ENCODE assay signal across 25 cellular contexts in the genomic region with DNA sequence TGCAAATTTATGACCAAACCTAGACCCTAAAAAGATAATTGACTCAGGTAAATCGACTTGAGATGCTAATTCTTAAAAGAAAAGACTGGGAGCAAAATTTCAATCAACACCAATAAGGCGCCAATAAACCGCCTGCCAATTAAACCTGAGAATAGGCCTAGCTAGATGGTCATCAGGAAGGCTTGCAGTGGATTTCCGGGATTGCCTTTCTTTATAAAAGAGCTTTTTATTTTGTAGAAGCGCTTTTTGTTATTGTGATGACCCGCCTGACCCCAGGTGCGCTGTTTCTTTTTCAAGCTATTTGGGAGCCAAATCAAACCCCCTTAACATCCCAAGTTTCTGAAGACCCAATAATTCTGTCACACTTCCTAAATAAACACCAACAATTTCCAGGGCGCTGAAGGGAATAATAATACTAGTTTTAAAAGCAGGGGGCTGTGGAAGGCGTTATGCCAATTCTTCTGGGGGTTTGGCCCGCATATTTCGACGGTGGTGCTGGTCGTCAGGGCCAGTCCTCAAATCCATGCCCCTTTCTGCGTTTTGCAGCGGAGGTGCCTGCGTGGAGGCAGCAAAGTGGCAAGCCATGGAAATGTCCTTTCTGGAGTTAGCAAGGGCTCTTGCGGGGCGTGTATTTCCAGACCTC. TPM values are rescaled to one million over a fixed set of nuclear protein-coding genes. Genes with fewer than 3 reads are reported as not detected.
A peak's percentile ranks its signal among the peaks of the same experiment; 100 is the strongest.
DNase-seq lines count a peak whose midpoint lies in the region; ATAC-seq, FAIRE-seq and TF ChIP-seq lines count a peak whose summit lies in the region.
"Had no signal": no experiment of that assay in that cellular context is flagged by ENCODE, and none has a peak within 500 bp of the region (broad histone marks: within the 10 kb centered on the region; RNA-seq: fewer than 3 reads in every experiment).

No MANE protein-coding gene starts in this region.

- H3K27me3 ChIP-seq in CD4-positive, alpha-beta T cell (ENCODE audit: control insufficient read depth, insufficient read depth, low read length), result peaks cover 83% of the 10 kb centered on the region
- peaks cover 47 to 100% (median 97%) of the 10 kb centered on the region in 7 donors for H3K27me3 ChIP-seq in spleen (replicated peaks in 1 of 7)

- 11 to 18% (median 16%) methylated on average over 18 of the region's 18 CpGs for WGBS in spleen, 5 donors

- H3K36me3 ChIP-seq in ES-I3 (ENCODE audit: insufficient read depth, low read length) (no peaks in the 10 kb centered on the region), spleen (no peaks in the 10 kb centered on the region)
- H3K36me3 ChIP-seq: gastroesophageal sphincter, right lobe of liver, stomach, tibial nerve had no signal

- no peak for FAIRE-seq in HTR-8/SVneo (lab: Jason Lieb, UNC)
- FAIRE-seq: TTC549 had no signal

- no peak overlapping the region for H3K4me3 ChIP-seq in spleen
- H3K4me3 ChIP-seq: gastroesophageal sphincter, right lobe of liver, stomach, tibial nerve had no signal

- peaks cover 30% of the 10 kb centered on the region for H3K4me1 ChIP-seq in ES-I3 (ENCODE audit: insufficient read depth, low read length)
- H3K4me1 ChIP-seq in spleen, result peaks cover 18 to 40% (median 36%) of the 10 kb centered on the region in 6 donors
- H3K4me1 ChIP-seq: parathyroid adenoma had no signal

- H3K4me3 Mint-ChIP-seq in CD4-positive, alpha-beta T cell, result peak overlapping the region; percentile 20
- H3K4me3 Mint-ChIP-seq in naive B cell, result peak overlapping the region in 5 of 8 donors; percentile 24 to 82 (median 37)
- H3K4me3 Mint-ChIP-seq: activated naive CD4-positive, alpha-beta T cell treated with anti-CD3 and anti-CD28 coated beads for 36 hours; activated T-cell treated with anti-CD3 and anti-CD28 coated beads, Interleukin-2, amount 50 U/mL, for 72 hours had no signal

- peaks cover 57% of the 10 kb centered on the region for H3K9me3 ChIP-seq in CD4-positive, alpha-beta T cell (ENCODE audit: control insufficient read depth, low read length)
- H3K9me3 ChIP-seq in ES-I3 (ENCODE audit: control insufficient read depth, insufficient read depth, low read length) (no peaks in the 10 kb centered on the region), spleen (peaks cover 0 to 67% (median 0%) of the 10 kb centered on the region in 8 donors)
- H3K9me3 ChIP-seq: right lobe of liver had no signal

- peak overlapping the region; percentile 69 for H3K27ac Mint-ChIP-seq in CD4-positive, alpha-beta T cell
- H3K27ac Mint-ChIP-seq in naive B cell, result peak overlapping the region in 3 of 6 donors; percentile 69 to 94 (median 86)
- H3K27ac Mint-ChIP-seq: activated naive CD4-positive, alpha-beta T cell treated with anti-CD3 and anti-CD28 coated beads for 36 hours; CD14-positive monocyte had no signal

- H3K9me3 Mint-ChIP-seq in CD4-positive, alpha-beta T cell, result peaks cover 23% of the 10 kb centered on the region
- H3K9me3 Mint-ChIP-seq in naive B cell, result peaks cover 0 to 61% (median 41%) of the 10 kb centered on the region in 7 donors
- H3K9me3 Mint-ChIP-seq: activated T-cell treated with anti-CD3 and anti-CD28 coated beads, Interleukin-2, amount 50 U/mL, for 72 hours had no signal

- H3K36me3 Mint-ChIP-seq in CD4-positive, alpha-beta T cell (ENCODE audit: low read depth), result peaks cover 4% of the 10 kb centered on the region
- peaks cover 15 to 20% of the 10 kb centered on the region in 2 donors for H3K36me3 Mint-ChIP-seq in naive B cell

- no peak for TF ChIP-seq CTCF in CD4-positive, alpha-beta T cell (IDR thresholded peaks at IDR 0.05)
- no peak for TF ChIP-seq CTCF in spleen (IDR thresholded peaks at IDR 0.05 in 8 of 11, conservative IDR thresholded peaks at IDR 0.05 in 3 of 11)

- no peak for DNase-seq in CD4-positive, alpha-beta T cell
- DNase-seq in naive B cell, result no peak
- DNase-seq in spleen, result no peak
- DNase-seq in HTR-8/SVneo (ENCODE audit: insufficient read length, low spot score), result no peak
- DNase-seq: activated CD4-positive, CD25-positive, alpha-beta regulatory T cell treated with anti-CD3 and anti-CD28 coated beads, Interleukin-2, amount 50 U/mL, for 72 hours; activated naive CD4-positive, alpha-beta T cell treated with anti-CD3 and anti-CD28 coated beads for 36 hours; activated T-cell treated with anti-CD3 and anti-CD28 coated beads, Interleukin-2, amount 50 U/mL, for 72 hours; EL; left cardiac atrium; NCI-H1436; NCI-H2107; SIG-M5 had no signal

- peaks cover 12% of the 10 kb centered on the region for H3K4me1 Mint-ChIP-seq in CD4-positive, alpha-beta T cell (ENCODE audit: low read depth)
- peaks cover 9 to 18% (median 16%) of the 10 kb centered on the region in 3 donors for H3K4me1 Mint-ChIP-seq in naive B cell

- intact Hi-C loops in CD4-positive, alpha-beta T cell (cut with DNase I, micrococcal nuclease), result loop anchor here (2.0 kb wide), 2 partner anchors 14 to 22 kb away; no protein-coding TSS in a partner anchor
- intact Hi-C loops in spleen (cut with DNase I; ENCODE audit: low total_unique reads), result no loop called here

- peak overlapping the region; percentile 19 for H3K9ac ChIP-seq in ES-I3 (ENCODE audit: low read depth, low read length)
- H3K9ac ChIP-seq: KMS-11, parathyroid adenoma had no signal

- no peak for ATAC-seq in CD4-positive, alpha-beta T cell (ENCODE audit: poor library complexity)
- ATAC-seq in naive B cell (ENCODE audit: low read depth in 2 of 2) (no peak), GM18502 (IDR thresholded peaks at IDR 0.05; ENCODE audit: poor library complexity, unreplicated experiment) (no peak)
- ATAC-seq: activated T-cell treated with anti-CD3 and anti-CD28 coated beads, Interleukin-2, amount 50 U/mL, for 72 hours; gastroesophageal sphincter; left cardiac atrium; right lobe of liver had no signal

- H3K27me3 Mint-ChIP-seq in CD4-positive, alpha-beta T cell, result peaks cover 88% of the 10 kb centered on the region
- H3K27me3 Mint-ChIP-seq in naive B cell, result peaks cover 65 to 83% (median 78%) of the 10 kb centered on the region in 3 donors

- CTCF ChIA-PET in CD4-positive, alpha-beta T cell (lab: Charles Lee), result interaction anchor here (0.7 to 1.4 kb wide), 3 partner anchors 17 to 318 kb away, joined by 3 to 5 read pairs (median 4); no protein-coding TSS in a partner anchor

- POLR2A ChIA-PET in CD4-positive, alpha-beta T cell (lab: Charles Lee), result interaction anchor here (0.9 to 1.6 kb wide), 2 partner anchors 9 to 24 kb away, joined by 3 to 15 read pairs; no protein-coding TSS in a partner anchor

- TF ChIP-seq POLR2A in spleen (IDR thresholded peaks at IDR 0.05), result no peak

- no peak overlapping the region for H3K27ac ChIP-seq in CD4-positive, alpha-beta T cell (ENCODE audit: low read depth, low read length)
- H3K27ac ChIP-seq in cingulate gyrus (ENCODE audit: low read depth, low read length) (peak overlapping the region; percentile 47), spleen (no peak overlapping the region)
- H3K27ac ChIP-seq: gastroesophageal sphincter, KMS-11, parathyroid adenoma, right lobe of liver, stomach, tibial nerve had no signal

RNA-seq across cellular contexts. Expression of gene ZIC5, which starts 2.9 kb away (rescaled TPM):
- not detected for total RNA-seq in CD4-positive, alpha-beta T cell
- polyA plus RNA-seq in naive B cell (ENCODE audit: low read depth in 6 of 6) (not detected), spleen (not detected)
- not detected for total RNA-seq in spleen
- total RNA-seq: activated CD8-positive, alpha-beta memory T cell treated with anti-CD3 and anti-CD28 coated beads for 36 hours; activated naive CD4-positive, alpha-beta T cell treated with anti-CD3 and anti-CD28 coated beads for 36 hours; activated T-cell treated with anti-CD3 and anti-CD28 coated beads, Interleukin-2, amount 50 U/mL, for 72 hours; gastroesophageal sphincter; left cardiac atrium; right lobe of liver; stomach; tibial nerve had no signal
- polyA plus RNA-seq: CD14-positive monocyte, stomach had no signal

RNA-seq across cellular contexts. Expression of gene ZIC2, which starts 7.2 kb away (rescaled TPM):
- not detected for total RNA-seq in CD4-positive, alpha-beta T cell
- not detected for polyA plus RNA-seq in naive B cell (ENCODE audit: low read depth in 6 of 6)
- not detected for total RNA-seq in spleen
- polyA plus RNA-seq in spleen, result not detected
- total RNA-seq: activated CD8-positive, alpha-beta memory T cell treated with anti-CD3 and anti-CD28 coated beads for 36 hours; activated naive CD4-positive, alpha-beta T cell treated with anti-CD3 and anti-CD28 coated beads for 36 hours; cardiac septum; gastroesophageal sphincter; left cardiac atrium; stomach; tibial nerve had no signal
- polyA plus RNA-seq: CD14-positive monocyte, stomach had no signal
